34 cellular contexts compared by ENCODE assay signal in the genomic region with DNA sequence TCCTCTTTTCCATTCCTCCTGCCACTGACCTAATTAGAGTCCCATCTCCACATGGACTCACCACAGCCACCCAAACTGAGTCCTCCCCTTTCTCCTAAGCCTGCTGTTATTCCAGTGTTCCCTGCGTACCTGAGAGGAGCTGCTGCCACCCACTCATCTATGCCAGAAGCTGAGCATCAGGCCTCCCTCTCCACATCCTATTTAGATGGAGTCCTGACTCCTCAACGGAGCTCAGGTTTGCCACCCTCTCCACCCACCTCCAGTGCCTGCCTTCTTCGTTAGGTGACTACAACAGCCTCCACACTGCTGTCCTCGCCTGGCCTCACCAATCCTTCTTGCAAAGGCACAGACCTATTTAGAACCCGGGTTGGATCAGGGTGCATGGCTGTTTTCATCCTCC. TPM values are rescaled to one million over a fixed set of nuclear protein-coding genes. Genes with fewer than 3 reads are reported as not detected.
"Had no signal": no experiment of that assay in that cellular context is flagged by ENCODE, and none has a peak within 500 bp of the region (broad histone marks: within the 10 kb centered on the region; RNA-seq: fewer than 3 reads in every experiment).

No MANE protein-coding gene starts in this region.

- H3K4me3 Mint-ChIP-seq: immature natural killer cell; natural killer cell; nephron progenitor cell; neural progenitor cell; stimulated activated memory B cell treated with anti-CD40 and anti-IgM and Interleukin-4, amounts not matched to agents 10 μg/mL and 1 μg/mL and 100 μg/mL, for 72 hours; stimulated activated naive CD8-positive, alpha-beta T cell treated with anti-CD3 and anti-CD28 coated beads, Interleukin-15, amount 100 ng/mL, for 72 hours had no signal

- H3K27ac ChIP-seq: left lung, lower lobe of right lung, neural progenitor cell, neutrophil, parathyroid adenoma, psoas muscle, right atrium auricular region, right lobe of liver, tibial nerve, upper lobe of left lung had no signal

- H3K36me3 ChIP-seq: left lung, lower lobe of right lung, neural progenitor cell, neutrophil, right atrium auricular region, right lobe of liver, tibial nerve, upper lobe of left lung had no signal

- H3K9ac ChIP-seq: neural progenitor cell, parathyroid adenoma had no signal

- ATAC-seq: left colon; left lung; lower lobe of right lung; natural killer cell; psoas muscle; right lobe of liver; stimulated activated memory B cell treated with anti-CD40 and anti-IgM and Interleukin-4, amounts not matched to agents 10 μg/mL and 1 μg/mL and 100 μg/mL, for 72 hours; stimulated activated naive CD8-positive, alpha-beta T cell treated with anti-CD3 and anti-CD28 coated beads, Interleukin-15, amount 100 ng/mL, for 72 hours had no signal

- H3K79me2 ChIP-seq: parathyroid adenoma had no signal

- H3K27me3 ChIP-seq: left lung, neural progenitor cell, neutrophil, right atrium auricular region, right lobe of liver, tibial nerve, upper lobe of left lung had no signal

- DNase-seq: immature natural killer cell; kidney; left colon; left lung; lower lobe of right lung; mammary epithelial cell; mesenchymal stem cell; naive B cell; natural killer cell; nephron progenitor cell; occipital lobe; psoas muscle; right lobe of liver; stimulated activated CD4-positive, alpha-beta T cell treated with anti-CD3 and anti-CD28 coated beads, Interleukin-1b, Interleukin-23, amount 100 ng/mL, for 48 hours; stimulated activated CD4-positive, alpha-beta T cell treated with anti-CD3 and anti-CD28 coated beads, Interleukin-2, amount 100 ng/mL, for 48 hours; stimulated activated CD4-positive, alpha-beta T cell treated with anti-CD3 and anti-CD28 coated beads, Interleukin-4, amount 100 ng/mL, for 4 hours; stimulated activated CD8-positive, alpha-beta memory T cell treated with anti-CD3 and anti-CD28 coated beads, Interleukin-4, amount 100 ng/mL, for 48 hours; stimulated activated naive CD4-positive, alpha-beta T cell treated with Interleukin-2 at 50 U/mL for 16 hours; stimulated activated naive CD8-positive, alpha-beta T cell treated with anti-CD3 and anti-CD28 coated beads, Interleukin-15, amount 100 ng/mL, for 72 hours; substantia nigra; upper lobe of left lung had no signal

- H3K4me1 ChIP-seq: parathyroid adenoma had no signal

- H3K9me3 ChIP-seq: left lung, lower lobe of right lung, neutrophil, psoas muscle, right atrium auricular region, right lobe of liver, tibial nerve, upper lobe of left lung had no signal

- H3K4me2 ChIP-seq: neural progenitor cell, smooth muscle cell had no signal

- H3K4me3 ChIP-seq: left lung, lower lobe of right lung, neural progenitor cell, psoas muscle, right atrium auricular region, right lobe of liver, smooth muscle cell, tibial nerve, upper lobe of left lung had no signal

- H3K27me3 Mint-ChIP-seq: naive B cell; stimulated activated memory B cell treated with anti-CD40 and anti-IgM and Interleukin-4, amounts not matched to agents 10 μg/mL and 1 μg/mL and 100 μg/mL, for 72 hours; stimulated activated naive CD8-positive, alpha-beta T cell treated with anti-CD3 and anti-CD28 coated beads, Interleukin-15, amount 100 ng/mL, for 72 hours had no signal

- H3K27ac Mint-ChIP-seq: immature natural killer cell; natural killer cell; nephron progenitor cell; neural progenitor cell; stimulated activated memory B cell treated with anti-CD40 and anti-IgM and Interleukin-4, amounts not matched to agents 10 μg/mL and 1 μg/mL and 100 μg/mL, for 72 hours had no signal

- H3K9me3 Mint-ChIP-seq: immature natural killer cell; natural killer cell; nephron progenitor cell; neural progenitor cell; stimulated activated memory B cell treated with anti-CD40 and anti-IgM and Interleukin-4, amounts not matched to agents 10 μg/mL and 1 μg/mL and 100 μg/mL, for 72 hours; stimulated activated naive CD8-positive, alpha-beta T cell treated with anti-CD3 and anti-CD28 coated beads, Interleukin-15, amount 100 ng/mL, for 72 hours had no signal

- H2AFZ ChIP-seq: neural progenitor cell, parathyroid adenoma had no signal

RNA-seq across cellular contexts. Expression of a gene that starts 15.2 kb away (rescaled TPM):
- total RNA-seq: kidney, left lung, lower lobe of right lung, mammary epithelial cell, natural killer cell, occipital lobe, osteocyte, posterior vena cava, psoas muscle, renal cortical epithelial cell, right lobe of liver, skeletal muscle tissue, smooth muscle cell, temporal lobe, tibial nerve, urinary bladder had no signal
- polyA plus RNA-seq: immature natural killer cell, mammary epithelial cell, psoas muscle, smooth muscle cell, urinary bladder had no signal
